ENCODE assay signal across 9 cellular contexts in the genomic region with DNA sequence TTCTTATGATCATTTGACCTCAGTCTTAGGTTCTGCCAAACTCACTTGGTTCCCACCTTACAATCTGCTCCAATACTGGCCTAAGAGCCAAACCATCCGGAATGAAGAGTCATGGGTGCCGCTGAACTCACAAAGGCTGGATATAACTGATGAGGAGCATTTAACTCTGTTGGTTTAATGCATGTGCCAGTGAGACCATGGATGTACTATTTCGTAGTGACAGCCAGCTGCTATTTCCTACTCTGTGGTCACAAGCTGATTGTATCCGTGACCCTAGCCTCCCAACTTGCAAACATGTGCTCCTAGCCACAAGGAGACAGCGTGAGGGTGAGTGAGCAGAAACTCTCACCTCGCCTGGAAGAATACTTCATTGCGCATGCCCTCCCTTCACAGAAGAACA.
A peak's percentile ranks its signal among the peaks of the same experiment; 100 is the strongest.
DNase-seq lines count a peak whose midpoint lies in the region; ATAC-seq and TF ChIP-seq lines count a peak whose summit lies in the region.
"Had no signal": no experiment of that assay in that cellular context is flagged by ENCODE, and none has a peak within 500 bp of the region (broad histone marks: within the 10 kb centered on the region; RNA-seq: fewer than 3 reads in every experiment).

No MANE protein-coding gene starts in this region.

- peak overlapping the region in 1 of 10 donors; percentile 2 for H3K27ac ChIP-seq in heart right ventricle
- peak overlapping the region; percentile 34 for H3K27ac ChIP-seq in upper lobe of right lung

- ATAC-seq in heart right ventricle, result peak in 6 of 8 donors; percentile 24 to 40 (median 29)
- ATAC-seq in Right ventricle myocardium inferior, result no peak
- ATAC-seq in upper lobe of right lung, result peak; percentile 85

- intact Hi-C loops in heart right ventricle (cut with DNase I) (loop anchor here in 4 of 10 donors (10.0 kb wide), 4 partner anchors 62 to 342 kb away; no protein-coding TSS in a partner anchor), Right ventricle myocardium inferior (cut with DNase I) (loop anchor here (5.0 to 10.0 kb wide), 2 partner anchors 65 to 438 kb away; a partner anchor contains a TSS), upper lobe of right lung (cut with DNase I) (no loop called here)
- intact Hi-C loops in activated CD4-positive, alpha-beta memory T cell treated with anti-CD3 and anti-CD28 coated beads for 36 hours (cut with micrococcal nuclease), result no loop called here

- POLR2A ChIA-PET in activated CD4-positive, alpha-beta memory T cell treated with anti-CD3 and anti-CD28 coated beads for 36 hours (lab: Charles Lee), result no interaction called here

- 83 to 91% methylated on average over 7 of the region's 7 CpGs for WGBS in heart right ventricle, 2 donors

- H3K27me3 ChIP-seq in heart right ventricle (no peaks in the 10 kb centered on the region), kidney epithelial cell (ENCODE audit: control insufficient read depth, insufficient read depth, low read length) (no peaks in the 10 kb centered on the region), upper lobe of right lung (no peaks in the 10 kb centered on the region)

- no peak overlapping the region for H3K4me3 ChIP-seq in heart right ventricle
- H3K4me3 ChIP-seq in kidney epithelial cell (ENCODE audit: low read depth, low read length), result no peak overlapping the region
- H3K4me3 ChIP-seq in upper lobe of right lung, result no peak overlapping the region

- H3K4me1 ChIP-seq in heart right ventricle (peaks cover 0 to 38% (median 16%) of the 10 kb centered on the region in 9 donors), upper lobe of right lung (peaks cover 25% of the 10 kb centered on the region)

- peaks cover 0 to 73% (median 21%) of the 10 kb centered on the region in 9 donors for H3K36me3 ChIP-seq in heart right ventricle
- no peaks in the 10 kb centered on the region for H3K36me3 ChIP-seq in kidney epithelial cell (ENCODE audit: control insufficient read depth, insufficient read depth, low read length)
- peaks cover 28% of the 10 kb centered on the region for H3K36me3 ChIP-seq in upper lobe of right lung

- H3K9me3 ChIP-seq in heart right ventricle, result no peaks in the 10 kb centered on the region
- no peaks in the 10 kb centered on the region for H3K9me3 ChIP-seq in upper lobe of right lung

- CTCF ChIA-PET in activated CD4-positive, alpha-beta memory T cell treated with anti-CD3 and anti-CD28 coated beads for 36 hours (lab: Charles Lee), result interaction anchor here (1.0 to 1.3 kb wide), 4 partner anchors 8 to 257 kb away, joined by 3 to 5 read pairs (median 4); no protein-coding TSS in a partner anchor

- TF ChIP-seq CTCF in heart right ventricle (IDR thresholded peaks at IDR 0.05), result no peak
- TF ChIP-seq CTCF in kidney epithelial cell (IDR thresholded peaks at IDR 0.05; ENCODE audit: insufficient read depth, low read length, poor library complexity, severe bottlenecking), result no peak
- TF ChIP-seq CTCF in upper lobe of right lung (IDR thresholded peaks at IDR 0.05), result no peak

- peaks cover 19% of the 10 kb centered on the region for H3K4me1 Mint-ChIP-seq in activated CD4-positive, alpha-beta memory T cell treated with anti-CD3 and anti-CD28 coated beads for 36 hours (ENCODE audit: low read depth)

- no peaks in the 10 kb centered on the region for H3K9me3 Mint-ChIP-seq in activated CD4-positive, alpha-beta memory T cell treated with anti-CD3 and anti-CD28 coated beads for 36 hours
- H3K9me3 Mint-ChIP-seq: activated B cell treated with CpG ODN at 0.5 μM for 24 hours had no signal

- H3K27me3 Mint-ChIP-seq in activated CD4-positive, alpha-beta memory T cell treated with anti-CD3 and anti-CD28 coated beads for 36 hours, result no peaks in the 10 kb centered on the region
- H3K27me3 Mint-ChIP-seq: activated B cell treated with CpG ODN at 0.5 μM for 24 hours had no signal

- peaks cover 4% of the 10 kb centered on the region for H3K36me3 Mint-ChIP-seq in activated CD4-positive, alpha-beta memory T cell treated with anti-CD3 and anti-CD28 coated beads for 36 hours

- no peak overlapping the region for H3K27ac Mint-ChIP-seq in activated CD4-positive, alpha-beta memory T cell treated with anti-CD3 and anti-CD28 coated beads for 36 hours
- H3K27ac Mint-ChIP-seq: activated B cell treated with CpG ODN at 0.5 μM for 24 hours had no signal

- no peak overlapping the region for H3K4me3 Mint-ChIP-seq in activated CD4-positive, alpha-beta memory T cell treated with anti-CD3 and anti-CD28 coated beads for 36 hours
- H3K4me3 Mint-ChIP-seq: activated B cell treated with CpG ODN at 0.5 μM for 24 hours had no signal

- no peak for DNase-seq in heart right ventricle
- no peak for DNase-seq in Right ventricle myocardium inferior (ENCODE audit: missing footprints)
- peak; percentile 82 for DNase-seq in SKM-1 treated with dmso at 0.1 percent for 144 hours (lab: John Stamatoyannopoulos, UW; ENCODE audit: unreplicated experiment)
- DNase-seq in kidney epithelial cell (ENCODE audit: low read depth), result peak; percentile 56
- no peak for DNase-seq in upper lobe of right lung
- no peak for DNase-seq in NCI-H774 (lab: John Stamatoyannopoulos, UW)
- no peak for DNase-seq in activated CD4-positive, alpha-beta memory T cell treated with anti-CD3 and anti-CD28 coated beads for 36 hours
- DNase-seq in NCI-H187 treated with DMSO at 0.1 percent for 48 hours (lab: John Stamatoyannopoulos, UW), result no peak
- DNase-seq: activated B cell treated with CpG ODN at 0.5 μM for 24 hours had no signal

Comparison
In these comparisons a context has a peak if more than half of its experiments do, and no peak if none do; other contexts are left out.
1. DNase-seq: peak in SKM-1 treated with dmso at 0.1 percent for 144 hours (single experiment) and kidney epithelial cell (single experiment); none in heart right ventricle (0 of 2), Right ventricle myocardium inferior (single experiment), upper lobe of right lung (single experiment), NCI-H774 (single experiment), activated CD4-positive, alpha-beta memory T cell treated with anti-CD3 and anti-CD28 coated beads for 36 hours (single experiment) and NCI-H187 treated with DMSO at 0.1 percent for 48 hours (single experiment).